9 cellular contexts compared by ENCODE assay signal in genomic region chr20:47198254-47198671, GRCh38.
DNase-seq lines count a peak whose midpoint lies in the region; ATAC-seq and TF ChIP-seq lines count a peak whose summit lies in the region.
"Had no signal": no experiment of that assay in that cellular context is flagged by ENCODE, and none has a peak within 500 bp of the region (broad histone marks: within the 10 kb centered on the region; RNA-seq: fewer than 3 reads in every experiment).

No MANE protein-coding gene starts in this region.

- H3K27me3 Mint-ChIP-seq in activated naive CD8-positive, alpha-beta T cell treated with anti-CD3 and anti-CD28 coated beads, Interleukin-2, amount 50 U/mL, for 24 hours, result peaks cover 3% of the 10 kb centered on the region

- peak; percentile 52 for ATAC-seq in GM21390 (IDR thresholded peaks at IDR 0.05; ENCODE audit: unreplicated experiment)
- ATAC-seq in activated naive CD8-positive, alpha-beta T cell treated with anti-CD3 and anti-CD28 coated beads, Interleukin-2, amount 50 U/mL, for 24 hours, result peak; percentile 94
- ATAC-seq: CD8-positive, alpha-beta T cell had no signal

- no peak overlapping the region for H3K27ac Mint-ChIP-seq in activated naive CD8-positive, alpha-beta T cell treated with anti-CD3 and anti-CD28 coated beads, Interleukin-2, amount 50 U/mL, for 24 hours
- H3K27ac Mint-ChIP-seq: CD8-positive, alpha-beta T cell had no signal

- H3K4me1 Mint-ChIP-seq in activated naive CD8-positive, alpha-beta T cell treated with anti-CD3 and anti-CD28 coated beads, Interleukin-2, amount 50 U/mL, for 24 hours, result peaks cover 15% of the 10 kb centered on the region

- H3K4me3 Mint-ChIP-seq in activated naive CD8-positive, alpha-beta T cell treated with anti-CD3 and anti-CD28 coated beads, Interleukin-2, amount 50 U/mL, for 24 hours, result no peak overlapping the region
- H3K4me3 Mint-ChIP-seq: CD8-positive, alpha-beta T cell had no signal

- H3K9me3 Mint-ChIP-seq in activated naive CD8-positive, alpha-beta T cell treated with anti-CD3 and anti-CD28 coated beads, Interleukin-2, amount 50 U/mL, for 24 hours, result no peaks in the 10 kb centered on the region
- H3K9me3 Mint-ChIP-seq: CD8-positive, alpha-beta T cell had no signal

- no peaks in the 10 kb centered on the region for H3K27me3 ChIP-seq in effector memory CD4-positive, alpha-beta T cell (replicated peaks; ENCODE audit: control insufficient read depth, insufficient read depth, low read length, poor library complexity, severe bottlenecking)
- H3K27me3 ChIP-seq: esophagus muscularis mucosa had no signal

- no peak overlapping the region for H3K4me3 ChIP-seq in effector memory CD4-positive, alpha-beta T cell (ENCODE audit: insufficient read depth, low read depth, low read length, poor library complexity, severe bottlenecking)
- H3K4me3 ChIP-seq: esophagus muscularis mucosa had no signal

- no peaks in the 10 kb centered on the region for H3K4me1 ChIP-seq in effector memory CD4-positive, alpha-beta T cell (ENCODE audit: control insufficient read depth, insufficient read depth, low read length, poor library complexity, severe bottlenecking)

- TF ChIP-seq CTCF in GM10248 (IDR thresholded peaks at IDR 0.05; ENCODE audit: control extremely low read depth, extremely low read depth, low read depth, missing control alignments), result no peak

- DNase-seq in GM10248 (ENCODE audit: extremely low spot score), result peak; percentile 58
- peak; percentile 47 for DNase-seq in activated naive CD8-positive, alpha-beta T cell treated with anti-CD3 and anti-CD28 coated beads, Interleukin-2, amount 50 U/mL, for 24 hours
- peak in 3 of 4 experiments; percentile 9 to 37 (median 32) for DNase-seq in stimulated activated CD4-positive, alpha-beta T cell treated with anti-CD3 and anti-CD28 coated beads, Interleukin-1b, Interleukin-23, amount 100 ng/mL, for 24 hours (ENCODE audit: low read depth in 4 of 4, low spot score in 1 of 4)
- DNase-seq in DMS153 (lab: John Stamatoyannopoulos, UW), result no peak
- no peak for DNase-seq in effector memory CD4-positive, alpha-beta T cell
- DNase-seq in GM19238 (ENCODE audit: insufficient read length, low spot score), result no peak
- DNase-seq: CD8-positive, alpha-beta T cell had no signal

- H3K36me3 Mint-ChIP-seq in activated naive CD8-positive, alpha-beta T cell treated with anti-CD3 and anti-CD28 coated beads, Interleukin-2, amount 50 U/mL, for 24 hours (ENCODE audit: low read depth), result no peaks in the 10 kb centered on the region
- H3K36me3 Mint-ChIP-seq: CD8-positive, alpha-beta T cell had no signal

- POLR2A ChIA-PET in GM10248 (lab: Yijun Ruan, JAX), result no interaction called here

- H3K27ac ChIP-seq in effector memory CD4-positive, alpha-beta T cell (ENCODE audit: insufficient read depth, low read length, poor library complexity, severe bottlenecking), result no peak overlapping the region
- H3K27ac ChIP-seq: esophagus muscularis mucosa had no signal

- H3K9me3 ChIP-seq in effector memory CD4-positive, alpha-beta T cell (ENCODE audit: control insufficient read depth, low read length), result no peaks in the 10 kb centered on the region
- H3K9me3 ChIP-seq: esophagus muscularis mucosa had no signal

- CTCF ChIA-PET in GM10248 (lab: Yijun Ruan, JAX), result interaction anchor here (0.8 to 8.3 kb wide), 10 partner anchors 8 to 1422 kb away, joined by 3 to 161 read pairs (median 4); no protein-coding TSS in a partner anchor

- no peaks in the 10 kb centered on the region for H3K36me3 ChIP-seq in effector memory CD4-positive, alpha-beta T cell (ENCODE audit: control insufficient read depth, insufficient read depth, low read length)
- H3K36me3 ChIP-seq: esophagus muscularis mucosa had no signal

Comparison
In these comparisons a context has a peak if more than half of its experiments do, and no peak if none do; other contexts are left out.
1. DNase-seq: peak in GM10248 (single experiment), activated naive CD8-positive, alpha-beta T cell treated with anti-CD3 and anti-CD28 coated beads, Interleukin-2, amount 50 U/mL, for 24 hours (single experiment) and stimulated activated CD4-positive, alpha-beta T cell treated with anti-CD3 and anti-CD28 coated beads, Interleukin-1b, Interleukin-23, amount 100 ng/mL, for 24 hours (3 of 4); none in DMS153 (single experiment), effector memory CD4-positive, alpha-beta T cell (0 of 3) and GM19238 (single experiment).